In genomic region chr16:75138636-75139035, GRCh38 we compare ENCODE assay signal across 14 cellular contexts. TPM values are rescaled to one million over a fixed set of nuclear protein-coding genes. Genes with fewer than 3 reads are reported as not detected.
DNase-seq lines count a peak whose midpoint lies in the region; ATAC-seq, FAIRE-seq and TF ChIP-seq lines count a peak whose summit lies in the region.
"Had no signal": no experiment of that assay in that cellular context is flagged by ENCODE, and none has a peak within 500 bp of the region (broad histone marks: within the 10 kb centered on the region; RNA-seq: fewer than 3 reads in every experiment).

No MANE protein-coding gene starts in this region.

- H3K23me2 ChIP-seq in H1 (ENCODE audit: low read depth, low read length) = no peaks in the 10 kb centered on the region; the same call in 1 of the 2 replicates

- H2BK20ac ChIP-seq in H1 (ENCODE audit: low read length) = no peak overlapping the region

- H3K27me3 ChIP-seq in SJCRH30 (no peaks in the 10 kb centered on the region), H1 (replicated peaks in 1 of 4; ENCODE audit: control insufficient read depth in 3 of 4, extremely low read depth in 1 of 4, insufficient read depth in 3 of 4, low read length in 3 of 4) (no peaks in the 10 kb centered on the region), left lung (no peaks in the 10 kb centered on the region)
- H3K27me3 ChIP-seq: upper lobe of right lung had no signal

- H3K4me1 Mint-ChIP-seq in activated naive CD8-positive, alpha-beta T cell treated with anti-CD3 and anti-CD28 coated beads, Interleukin-2, amount 10 ng/mL, durations not matched to agents 7 days and 5 days = peaks cover 5% of the 10 kb centered on the region
- peaks cover 5% of the 10 kb centered on the region for H3K4me1 Mint-ChIP-seq in activated naive CD8-positive, alpha-beta T cell treated with anti-CD3 and anti-CD28 coated beads for 36 hours
- H3K4me1 Mint-ChIP-seq in glutamatergic neuron (ENCODE audit: low read depth, unreplicated experiment) = no peaks in the 10 kb centered on the region

- no peak overlapping the region for H2BK15ac ChIP-seq in H1 (ENCODE audit: low read length)

- TF ChIP-seq CTCF in H1 (IDR thresholded peaks at IDR 0.05; ENCODE audit: control extremely low read depth in 1 of 3, insufficient read depth in 1 of 3, low read depth in 1 of 3, low read length in 3 of 3) (no peak), left lung (IDR thresholded peaks at IDR 0.05) (no peak), glutamatergic neuron (IDR thresholded peaks at IDR 0.05; ENCODE audit: partially characterized antibody, unreplicated experiment) (no peak)

- H2BK5ac ChIP-seq in H1 (ENCODE audit: low read depth, low read length) = peak overlapping the region; percentile 61; the same call in 1 of the 2 replicates

- no peak overlapping the region for H3K23ac ChIP-seq in H1 (ENCODE audit: insufficient read length)

- H3K4me3 ChIP-seq in SJCRH30 (no peak overlapping the region), H1 (ENCODE audit: extremely low read depth in 1 of 4, insufficient read depth in 2 of 4, low read depth in 3 of 4, low read length in 4 of 4) (no peak overlapping the region), left lung (no peak overlapping the region)
- H3K4me3 ChIP-seq: upper lobe of right lung had no signal

- H4K91ac ChIP-seq in H1 (replicated peaks; ENCODE audit: insufficient read length, low read length) = no peak overlapping the region

- TF ChIP-seq EP300 in H1 (IDR thresholded peaks at IDR 0.05; ENCODE audit: borderline replicate concordance in 1 of 2, low read depth in 2 of 2, low read length in 2 of 2) = no peak

- peak; percentile 39 for ATAC-seq in activated naive CD8-positive, alpha-beta T cell treated with anti-CD3 and anti-CD28 coated beads, Interleukin-2, amount 10 ng/mL, durations not matched to agents 7 days and 5 days (ENCODE audit: low read depth)
- no peak for ATAC-seq in left lung
- ATAC-seq in GM19395 (IDR thresholded peaks at IDR 0.05; ENCODE audit: unreplicated experiment) = no peak
- ATAC-seq: HCT116, upper lobe of right lung had no signal

- no peak for FAIRE-seq in H1 (lab: Jason Lieb, UNC)

- no peak overlapping the region for H3K4me2 ChIP-seq in H1 (ENCODE audit: insufficient read depth in 1 of 2, low read depth in 2 of 2, low read length in 2 of 2)

- intact Hi-C loops in left lung (cut with DNase I) = no loop called here

- CTCF ChIA-PET in H1 (lab: Charles Lee; ENCODE audit: partially characterized antibody) = interaction anchor here (1.2 to 1.4 kb wide), 2 partner anchors 19 to 325 kb away, joined by 3 to 4 read pairs; no protein-coding TSS in a partner anchor

- H2AFZ ChIP-seq in H1 (ENCODE audit: low read length) = no peak overlapping the region

- no peak overlapping the region for H4K5ac ChIP-seq in H1 (ENCODE audit: insufficient read length, low read depth, low read length)

- WGBS in H1 (ENCODE audit: extremely low coverage in 1 of 2, insufficient coverage in 1 of 2, insufficient read length in 1 of 2, insufficient replicate concordance in 2 of 2, low coverage in 1 of 2, low lambda C conversion rate in 2 of 2, missing lambda C conversion rate in 1 of 2), 2 experiments = 68% methylated on average over 9 of the region's 9 CpGs; no CpG with 5 or more reads in 1 of the 2 experiments

- H3K4me3 Mint-ChIP-seq in activated naive CD8-positive, alpha-beta T cell treated with anti-CD3 and anti-CD28 coated beads, Interleukin-2, amount 10 ng/mL, durations not matched to agents 7 days and 5 days = no peak overlapping the region
- H3K4me3 Mint-ChIP-seq in activated naive CD8-positive, alpha-beta T cell treated with anti-CD3 and anti-CD28 coated beads for 36 hours = no peak overlapping the region
- no peak overlapping the region for H3K4me3 Mint-ChIP-seq in glutamatergic neuron (ENCODE audit: unreplicated experiment)

- H3K27ac Mint-ChIP-seq in activated naive CD8-positive, alpha-beta T cell treated with anti-CD3 and anti-CD28 coated beads, Interleukin-2, amount 10 ng/mL, durations not matched to agents 7 days and 5 days = peak overlapping the region; percentile 30
- H3K27ac Mint-ChIP-seq in activated naive CD8-positive, alpha-beta T cell treated with anti-CD3 and anti-CD28 coated beads for 36 hours = no peak overlapping the region
- H3K27ac Mint-ChIP-seq in glutamatergic neuron (ENCODE audit: unreplicated experiment) = no peak overlapping the region

- no peaks in the 10 kb centered on the region for H3K36me3 Mint-ChIP-seq in activated naive CD8-positive, alpha-beta T cell treated with anti-CD3 and anti-CD28 coated beads, Interleukin-2, amount 10 ng/mL, durations not matched to agents 7 days and 5 days
- H3K36me3 Mint-ChIP-seq in activated naive CD8-positive, alpha-beta T cell treated with anti-CD3 and anti-CD28 coated beads for 36 hours = no peaks in the 10 kb centered on the region
- H3K36me3 Mint-ChIP-seq in glutamatergic neuron (ENCODE audit: unreplicated experiment) = no peaks in the 10 kb centered on the region

- H3K9me3 ChIP-seq in SJCRH30 (replicated peaks) (no peaks in the 10 kb centered on the region), H1 (ENCODE audit: insufficient read depth in 2 of 2, low read depth in 1 of 2, low read length in 1 of 2) (no peaks in the 10 kb centered on the region), left lung (no peaks in the 10 kb centered on the region)
- H3K9me3 ChIP-seq: upper lobe of right lung had no signal

- no peaks in the 10 kb centered on the region for H3K4me1 ChIP-seq in SJCRH30
- H3K4me1 ChIP-seq in H1 (replicated peaks in 1 of 4; ENCODE audit: control insufficient read depth in 3 of 4, insufficient read depth in 4 of 4, low read length in 3 of 4) = peaks cover 0 to 7% (median 0%) of the 10 kb centered on the region in 4 experiments; a peak in 1 of 7 replicates
- no peaks in the 10 kb centered on the region for H3K4me1 ChIP-seq in left lung
- H3K4me1 ChIP-seq: upper lobe of right lung had no signal

- no peak for TF ChIP-seq POLR2A in H1 (IDR thresholded peaks at IDR 0.05; ENCODE audit: control extremely low read depth in 1 of 2, low read depth in 2 of 2, low read length in 2 of 2)

- H3K18ac ChIP-seq in H1 (ENCODE audit: extremely low read depth, low read length) = no peak overlapping the region

- peak overlapping the region; percentile 76; the same call in 1 of the 2 replicates for H2BK12ac ChIP-seq in H1 (ENCODE audit: low read depth, low read length)

- H3K27me3 Mint-ChIP-seq in activated naive CD8-positive, alpha-beta T cell treated with anti-CD3 and anti-CD28 coated beads, Interleukin-2, amount 10 ng/mL, durations not matched to agents 7 days and 5 days = no peaks in the 10 kb centered on the region
- peaks cover 16% of the 10 kb centered on the region for H3K27me3 Mint-ChIP-seq in activated naive CD8-positive, alpha-beta T cell treated with anti-CD3 and anti-CD28 coated beads for 36 hours
- peaks cover 2% of the 10 kb centered on the region for H3K27me3 Mint-ChIP-seq in glutamatergic neuron (ENCODE audit: unreplicated experiment)

- H3K36me3 ChIP-seq in SJCRH30 = no peaks in the 10 kb centered on the region
- no peaks in the 10 kb centered on the region for H3K36me3 ChIP-seq in H1 (ENCODE audit: control insufficient read depth in 2 of 4, insufficient read depth in 4 of 4, low read length in 3 of 4)
- no peaks in the 10 kb centered on the region for H3K36me3 ChIP-seq in left lung
- H3K36me3 ChIP-seq: upper lobe of right lung had no signal

- no peak overlapping the region for H3K4ac ChIP-seq in H1 (replicated peaks; ENCODE audit: insufficient read length, low read depth, low read length)

- no peak for TF ChIP-seq RAD21 in H1 (IDR thresholded peaks at IDR 0.05 in 1 of 2, conservative IDR thresholded peaks at IDR 0.05 in 1 of 2; ENCODE audit: low read depth in 2 of 2, low read length in 2 of 2)

- no peak for DNase-seq in activated naive CD8-positive, alpha-beta T cell treated with anti-CD3 and anti-CD28 coated beads, Interleukin-2, amount 10 ng/mL, durations not matched to agents 7 days and 5 days
- no peak for DNase-seq in activated naive CD8-positive, alpha-beta T cell treated with anti-CD3 and anti-CD28 coated beads for 36 hours
- peak; percentile 47 to 66 for DNase-seq in SJCRH30
- DNase-seq in H1 (ENCODE audit: low read depth in 1 of 2, low spot score in 2 of 2) = peak in 1 of 2 experiments; percentile 61
- no peak for DNase-seq in NCI-H2171 treated with DMSO at 0.1 percent for 48 hours (lab: John Stamatoyannopoulos, UW)
- no peak for DNase-seq in left lung
- DNase-seq in glutamatergic neuron = no peak
- DNase-seq: activated CD8-positive, alpha-beta memory T cell treated with anti-CD3 and anti-CD28 coated beads, Interleukin-2, amount 50 U/mL, for 48 hours; NCI-H1048; NCI-H526 treated with DMSO at 0.1 percent for 48 hours; Right ventricle myocardium superior; upper lobe of right lung had no signal

- H3K14ac ChIP-seq in H1 (ENCODE audit: insufficient read length) = no peak overlapping the region

- H4K20me1 ChIP-seq in H1 (replicated peaks in 1 of 2; ENCODE audit: control insufficient read depth in 1 of 2, insufficient read depth in 2 of 2, low read length in 2 of 2) = no peaks in the 10 kb centered on the region

- H2BK120ac ChIP-seq in H1 (replicated peaks; ENCODE audit: low read depth, low read length) = no peak overlapping the region

- H3K27ac ChIP-seq in SJCRH30 (no peak overlapping the region), H1 (ENCODE audit: low read depth, low read length) (no peak overlapping the region), left lung (no peak overlapping the region)
- H3K27ac ChIP-seq: upper lobe of right lung had no signal

- no peak overlapping the region for H3K56ac ChIP-seq in H1 (replicated peaks; ENCODE audit: insufficient read length, low read depth, low read length)

- no peaks in the 10 kb centered on the region for H3K79me1 ChIP-seq in H1 (ENCODE audit: low read depth, low read length)

- no peaks in the 10 kb centered on the region for H3K79me2 ChIP-seq in H1 (ENCODE audit: control insufficient read depth in 1 of 2, insufficient read depth in 2 of 2, low read length in 2 of 2)

- no peak overlapping the region for H2AK5ac ChIP-seq in H1 (ENCODE audit: low read depth, low read length)

- POLR2A ChIA-PET in activated naive CD8-positive, alpha-beta T cell treated with anti-CD3 and anti-CD28 coated beads, Interleukin-2, amount 10 ng/mL, durations not matched to agents 7 days and 5 days (lab: Charles Lee) = no interaction called here
- POLR2A ChIA-PET in H1 (lab: Charles Lee; ENCODE audit: partially characterized antibody) = interaction anchor here (1.0 to 1.3 kb wide), 2 partner anchors 8 to 21 kb away, joined by 3 to 5 read pairs; partner anchors contain the start of gene LDHD

- no peak overlapping the region for H4K8ac ChIP-seq in H1 (ENCODE audit: extremely low read depth, insufficient read depth, low read length)

- peaks cover 2% of the 10 kb centered on the region for H3K9me3 Mint-ChIP-seq in activated naive CD8-positive, alpha-beta T cell treated with anti-CD3 and anti-CD28 coated beads, Interleukin-2, amount 10 ng/mL, durations not matched to agents 7 days and 5 days
- H3K9me3 Mint-ChIP-seq in activated naive CD8-positive, alpha-beta T cell treated with anti-CD3 and anti-CD28 coated beads for 36 hours = no peaks in the 10 kb centered on the region
- no peaks in the 10 kb centered on the region for H3K9me3 Mint-ChIP-seq in glutamatergic neuron (ENCODE audit: unreplicated experiment)

- no peak overlapping the region for H3K9ac ChIP-seq in H1 (replicated peaks in 1 of 4; ENCODE audit: extremely low read depth in 1 of 4, low read depth in 3 of 4, low read length in 3 of 4)

RNA-seq across cellular contexts. Expression of gene ZFP1, which starts 9.7 kb away (rescaled TPM):
- total RNA-seq in activated naive CD8-positive, alpha-beta T cell treated with anti-CD3 and anti-CD28 coated beads, Interleukin-2, amount 10 ng/mL, durations not matched to agents 7 days and 5 days = 10 to 100 TPM; 16.2 to 16.3 TPM
- 10 to 100 TPM; 18.7 to 19.0 TPM for total RNA-seq in activated naive CD8-positive, alpha-beta T cell treated with anti-CD3 and anti-CD28 coated beads for 36 hours
- total RNA-seq in SJCRH30 (2014; rRNA removed; shearing (Covaris generic)) = 8.4 and 10.9 TPM in 2 replicates
- 11.2 and 12.2 TPM in 2 replicates for total RNA-seq in H1 (2021; fragmentation: NEBNext Ultra II Directional; extraction: Animal tissue kit (Norgen Biotek cat#: 25700))
- 2.2 and 4.0 TPM in 2 replicates for polyA plus RNA-seq in H1 (2011; rRNA removed)
- 4.0 TPM for polyA plus RNA-seq in H1 (2011; cell fraction: cytosol; rRNA removed)
- 4.3 TPM for polyA plus RNA-seq in H1 (2011; cell fraction: nucleus; rRNA removed)
- 5.4 to 6.7 TPM (median 5.6 TPM) in 4 replicates for polyA plus RNA-seq in H1 (2012, experiment 1 of 2)
- polyA plus RNA-seq in H1 (2012, experiment 2 of 2) = 0.64 TPM
- 5.5 TPM for polyA plus RNA-seq in H1 (2013, experiment 1 of 2)
- 5.5 TPM for polyA plus RNA-seq in H1 (2013, experiment 2 of 2)
- polyA minus RNA-seq in H1 (2011; rRNA and poly(A)+ RNA removed) = 9.4 and 15.2 TPM in 2 replicates
- polyA minus RNA-seq in H1 (2011; cell fraction: cytosol; rRNA and poly(A)+ RNA removed) = 12.6 TPM
- polyA minus RNA-seq in H1 (2011; cell fraction: nucleus; rRNA and poly(A)+ RNA removed) = 19.2 TPM
- 1 to 10 TPM; 8.4 to 9.2 TPM for total RNA-seq in left lung
- total RNA-seq in glutamatergic neuron (ENCODE audit: unreplicated experiment) = 16.1 TPM

RNA-seq across cellular contexts. Expression of gene LDHD, which starts 22.1 kb away (rescaled TPM):
- not detected for total RNA-seq in activated naive CD8-positive, alpha-beta T cell treated with anti-CD3 and anti-CD28 coated beads, Interleukin-2, amount 10 ng/mL, durations not matched to agents 7 days and 5 days
- not detected for total RNA-seq in activated naive CD8-positive, alpha-beta T cell treated with anti-CD3 and anti-CD28 coated beads for 36 hours
- total RNA-seq in SJCRH30 (2014; rRNA removed; shearing (Covaris generic)) = 0.08 TPM in 1 of 2 replicates, not detected in the other
- 14.7 and 14.9 TPM in 2 replicates for total RNA-seq in H1 (2021; fragmentation: NEBNext Ultra II Directional; extraction: Animal tissue kit (Norgen Biotek cat#: 25700))
- polyA plus RNA-seq in H1 (2011; rRNA removed) = 18.2 and 43.1 TPM in 2 replicates
- 35.2 TPM for polyA plus RNA-seq in H1 (2011; cell fraction: cytosol; rRNA removed)
- polyA plus RNA-seq in H1 (2011; cell fraction: nucleus; rRNA removed) = 71.5 TPM
- 7.7 to 14.3 TPM (median 11.1 TPM) in 4 replicates for polyA plus RNA-seq in H1 (2012, experiment 1 of 2)
- 8.7 TPM for polyA plus RNA-seq in H1 (2012, experiment 2 of 2)
- 1.8 TPM for polyA plus RNA-seq in H1 (2013, experiment 1 of 2)
- polyA plus RNA-seq in H1 (2013, experiment 2 of 2) = 1.2 TPM
- polyA minus RNA-seq in H1 (2011; rRNA and poly(A)+ RNA removed) = 6.8 and 8.6 TPM in 2 replicates
- polyA minus RNA-seq in H1 (2011; cell fraction: cytosol; rRNA and poly(A)+ RNA removed) = 18.0 TPM
- polyA minus RNA-seq in H1 (2011; cell fraction: nucleus; rRNA and poly(A)+ RNA removed) = 38.5 TPM
- 1 to 10 TPM; 7.3 to 9.9 TPM for total RNA-seq in left lung
- total RNA-seq in glutamatergic neuron (ENCODE audit: unreplicated experiment) = not detected

Comparison
In these comparisons a context has a peak if more than half of its experiments do, and no peak if none do; other contexts are left out.
1. DNase-seq: peak in SJCRH30 (2 of 2); none in activated naive CD8-positive, alpha-beta T cell treated with anti-CD3 and anti-CD28 coated beads, Interleukin-2, amount 10 ng/mL, durations not matched to agents 7 days and 5 days (single experiment), activated naive CD8-positive, alpha-beta T cell treated with anti-CD3 and anti-CD28 coated beads for 36 hours (single experiment), NCI-H2171 treated with DMSO at 0.1 percent for 48 hours (single experiment), left lung (0 of 2) and glutamatergic neuron (single experiment).